7 cellular contexts compared by ENCODE assay signal in the genomic region with DNA sequence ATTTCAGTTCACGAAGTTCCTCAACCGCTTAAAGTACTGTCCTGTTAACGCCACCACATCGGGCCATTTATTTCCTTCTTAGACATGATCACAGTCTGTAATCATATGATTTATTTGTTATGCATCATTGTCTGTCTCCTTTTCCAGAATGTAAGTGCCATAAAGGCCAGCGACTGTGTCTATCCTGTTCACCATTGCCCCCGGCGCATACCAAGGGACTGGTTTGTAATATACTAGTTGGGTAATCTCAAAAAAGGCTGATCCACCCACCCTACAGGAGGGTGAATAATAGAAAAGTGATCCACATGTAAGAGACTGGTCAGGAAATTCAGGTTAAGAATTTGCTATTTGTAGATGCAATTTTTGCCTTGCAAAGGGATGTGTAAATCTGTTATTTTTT. TPM values are rescaled to one million over a fixed set of nuclear protein-coding genes. Genes with fewer than 3 reads are reported as not detected.
"Had no signal": no experiment of that assay in that cellular context is flagged by ENCODE, and none has a peak within 500 bp of the region (broad histone marks: within the 10 kb centered on the region; RNA-seq: fewer than 3 reads in every experiment).

No MANE protein-coding gene starts in this region.

- H3K27ac ChIP-seq: HL-60 had no signal

- DNase-seq: IMR-90, KBM-7 had no signal

- H3K4me3 Mint-ChIP-seq: IgD-negative memory B cell had no signal

- ATAC-seq: HepG2, K562 had no signal

- H3K4me1 Mint-ChIP-seq: IgD-negative memory B cell had no signal

- H3K4me3 ChIP-seq: K562 had no signal

- H3K9me3 Mint-ChIP-seq: IgD-negative memory B cell had no signal

- H3K27ac Mint-ChIP-seq: IgD-negative memory B cell had no signal

RNA-seq across cellular contexts. Expression of a gene that starts 41.9 kb away (rescaled TPM):
- total RNA-seq: HepG2, HT1080, IMR-90, K562 had no signal
- polyA plus RNA-seq: HepG2, IMR-90, K562 had no signal
